Comparison of ENCODE assay signal across 24 cellular contexts in the genomic region with DNA sequence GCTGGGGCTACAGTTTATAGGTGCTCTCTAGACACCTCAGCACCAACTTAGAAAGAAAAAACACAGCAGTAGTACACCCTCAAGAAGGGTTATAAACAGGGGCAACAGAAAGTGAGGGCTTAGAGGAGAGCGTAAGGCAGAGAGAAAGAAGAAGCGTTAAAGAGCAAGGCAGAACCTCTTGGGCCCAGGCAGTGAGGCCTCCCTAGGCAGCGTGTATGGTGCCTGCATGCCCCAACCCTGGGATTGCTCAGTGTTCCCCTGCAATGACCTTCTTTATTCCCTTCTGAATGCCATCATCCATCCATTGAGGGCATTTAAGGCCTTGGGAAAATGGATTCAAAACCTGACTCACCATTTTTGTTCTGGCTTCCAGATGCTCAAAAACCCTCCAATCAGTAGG.
A peak's percentile ranks its signal among the peaks of the same experiment; 100 is the strongest.
DNase-seq lines count a peak whose midpoint lies in the region; ATAC-seq and TF ChIP-seq lines count a peak whose summit lies in the region.
"Had no signal": no experiment of that assay in that cellular context is flagged by ENCODE, and none has a peak within 500 bp of the region (broad histone marks: within the 10 kb centered on the region; RNA-seq: fewer than 3 reads in every experiment).

No MANE protein-coding gene starts in this region.

- H3K27me3 ChIP-seq in thymus (ENCODE audit: control insufficient read depth, insufficient read depth) (no peaks in the 10 kb centered on the region), H9 (ENCODE audit: insufficient read depth, low read length) (no peaks in the 10 kb centered on the region), brain microvascular endothelial cell (replicated peaks) (no peaks in the 10 kb centered on the region)
- H3K27me3 ChIP-seq: left lung, tibial nerve had no signal

- no peaks in the 10 kb centered on the region for H3K23me2 ChIP-seq in H9 (ENCODE audit: insufficient read length, low read depth, low read length, poor library complexity, severe bottlenecking)

- no peak overlapping the region for H3K23ac ChIP-seq in H9 (ENCODE audit: insufficient read length, low read depth, low read length)

- H3K27ac ChIP-seq in thymus (ENCODE audit: low read depth) (peak overlapping the region; percentile 67), H9 (ENCODE audit: insufficient read length, low read depth, low read length) (no peak overlapping the region), brain microvascular endothelial cell (no peak overlapping the region)
- H3K27ac ChIP-seq: GM23248, left lung, SK-N-MC, tibial nerve, VCaP had no signal

- H2AK5ac ChIP-seq in H9 (ENCODE audit: insufficient read length, low read length) = no peak overlapping the region

- no peak overlapping the region for H2BK12ac ChIP-seq in H9 (ENCODE audit: insufficient read length, low read depth, low read length)

- no peak overlapping the region for H2AFZ ChIP-seq in H9 (ENCODE audit: low read length)
- H2AFZ ChIP-seq: GM23248 had no signal

- no peaks in the 10 kb centered on the region for H3K79me2 ChIP-seq in H9 (ENCODE audit: insufficient read depth, low read length)

- no peaks in the 10 kb centered on the region for H3K79me1 ChIP-seq in H9 (ENCODE audit: insufficient read depth, low read depth, low read length, poor library complexity, severe bottlenecking)

- no peaks in the 10 kb centered on the region for H4K20me1 ChIP-seq in H9 (ENCODE audit: control insufficient read depth, insufficient read depth, insufficient read length)

- peak overlapping the region; percentile 11 for H3K4me3 ChIP-seq in thymus (ENCODE audit: low read length)
- no peak overlapping the region for H3K4me3 ChIP-seq in brain microvascular endothelial cell (ENCODE audit: low read depth, low read length)
- H3K4me3 ChIP-seq: GM12878, GM23248, left lung, SK-N-MC, tibial nerve had no signal

- no peaks in the 10 kb centered on the region for H3K36me3 ChIP-seq in thymus (ENCODE audit: control insufficient read depth, insufficient read depth)
- H3K36me3 ChIP-seq in brain microvascular endothelial cell (replicated peaks) = no peaks in the 10 kb centered on the region
- H3K36me3 ChIP-seq: left lung, tibial nerve had no signal

- peaks cover 29% of the 10 kb centered on the region for H3K36me3 Mint-ChIP-seq in T-helper 2 cell treated with Interferon-gamma antibody and Interleukin-4, amounts not matched to agents 5 μg/mL and 100 μg/mL, for 36 hours (ENCODE audit: low read depth)
- H3K36me3 Mint-ChIP-seq in stimulated activated naive CD8-positive, alpha-beta T cell treated with anti-CD3 and anti-CD28 coated beads, Interleukin-15, Interleukin-2, amounts not matched to agents 100 ng/mL and 50 ng/mL, for 24 hours (ENCODE audit: low read depth) = peaks cover 23% of the 10 kb centered on the region
- peaks cover 21% of the 10 kb centered on the region for H3K36me3 Mint-ChIP-seq in activated naive CD8-positive, alpha-beta T cell treated with anti-CD3 and anti-CD28 coated beads, Interleukin-2, amount 50 U/mL, for 24 hours (ENCODE audit: low read depth)
- peaks cover 0 to 4% (median 0%) of the 10 kb centered on the region in 3 experiments; a peak in 2 of 7 replicates for H3K36me3 Mint-ChIP-seq in H9 (ENCODE audit: insufficient read depth in 1 of 3, low read depth in 3 of 3)
- H3K36me3 Mint-ChIP-seq: CD14-positive monocyte had no signal

- H3K4me2 ChIP-seq in H9 (ENCODE audit: insufficient read depth, insufficient read length, low read length) = no peak overlapping the region

- no peak for ATAC-seq in stimulated activated naive CD8-positive, alpha-beta T cell treated with anti-CD3 and anti-CD28 coated beads, Interleukin-15, Interleukin-2, amounts not matched to agents 100 U/mL and 50 U/mL, for 24 hours
- ATAC-seq in activated naive CD8-positive, alpha-beta T cell treated with anti-CD3 and anti-CD28 coated beads, Interleukin-2, amount 50 U/mL, for 24 hours = no peak
- ATAC-seq: GM12878, left lung had no signal

- no peak overlapping the region for H3K9ac ChIP-seq in H9 (ENCODE audit: extremely low read depth, insufficient read length, low read length)
- H3K9ac ChIP-seq: GM23248 had no signal

- WGBS in thymus = 94% methylated on average over 3 of the region's 3 CpGs
- WGBS in H9 (ENCODE audit: extremely low coverage, insufficient read length, low lambda C conversion rate) = no CpG with 5 or more reads among the region's 3 CpGs

- H3K56ac ChIP-seq in H9 (ENCODE audit: insufficient read length, low read depth, low read length) = no peak overlapping the region

- H3K4me1 ChIP-seq in thymus (ENCODE audit: control insufficient read depth, insufficient read depth, low read length) = no peaks in the 10 kb centered on the region
- H3K4me1 ChIP-seq in H9 (ENCODE audit: insufficient read depth, low read length) = no peaks in the 10 kb centered on the region
- H3K4me1 ChIP-seq: left lung, tibial nerve had no signal

- no peak overlapping the region for H3K18ac ChIP-seq in H9 (ENCODE audit: insufficient read length, low read depth, low read length)

- DNase-seq in T-helper 2 cell treated with Interferon-gamma antibody and Interleukin-4, amounts not matched to agents 5 μg/mL and 100 μg/mL, for 36 hours (ENCODE audit: low spot score) = no peak
- no peak for DNase-seq in T-helper 2 cell
- DNase-seq in stimulated activated naive CD8-positive, alpha-beta T cell treated with anti-CD3 and anti-CD28 coated beads, Interleukin-15, Interleukin-2, amounts not matched to agents 100 U/mL and 50 U/mL, for 24 hours = no peak
- DNase-seq in activated naive CD8-positive, alpha-beta T cell treated with anti-CD3 and anti-CD28 coated beads, Interleukin-2, amount 50 U/mL, for 24 hours = no peak
- DNase-seq in H9 = no peak
- no peak for DNase-seq in brain microvascular endothelial cell
- DNase-seq: 8988T, amniotic stem cell, EL, GM23248, HFFc6, Kasumi-1, left lung, mesendoderm, NCI-H146, NCI-H510A, occipital lobe had no signal

- H4K8ac ChIP-seq in H9 (replicated peaks; ENCODE audit: insufficient read length, low read depth, low read length) = no peak overlapping the region

- H2BK15ac ChIP-seq in H9 (ENCODE audit: low read depth, low read length) = no peak overlapping the region

- no peak overlapping the region for H2BK20ac ChIP-seq in H9 (ENCODE audit: low read depth, low read length, poor library complexity, severe bottlenecking)

- no peak overlapping the region for H2BK5ac ChIP-seq in H9 (ENCODE audit: insufficient read length, low read length)

- no peaks in the 10 kb centered on the region for H3K27me3 Mint-ChIP-seq in T-helper 2 cell treated with Interferon-gamma antibody and Interleukin-4, amounts not matched to agents 5 μg/mL and 100 μg/mL, for 36 hours (ENCODE audit: low read depth)
- no peaks in the 10 kb centered on the region for H3K27me3 Mint-ChIP-seq in stimulated activated naive CD8-positive, alpha-beta T cell treated with anti-CD3 and anti-CD28 coated beads, Interleukin-15, Interleukin-2, amounts not matched to agents 100 ng/mL and 50 ng/mL, for 24 hours
- no peaks in the 10 kb centered on the region for H3K27me3 Mint-ChIP-seq in activated naive CD8-positive, alpha-beta T cell treated with anti-CD3 and anti-CD28 coated beads, Interleukin-2, amount 50 U/mL, for 24 hours
- H3K27me3 Mint-ChIP-seq in H9 (ENCODE audit: low read depth) = no peaks in the 10 kb centered on the region

- H3K4ac ChIP-seq in H9 (ENCODE audit: low read depth, low read length) = no peak overlapping the region

- no peak overlapping the region for H4K5ac ChIP-seq in H9 (ENCODE audit: insufficient read length, low read depth, low read length)

- H3K4me1 Mint-ChIP-seq in T-helper 2 cell treated with Interferon-gamma antibody and Interleukin-4, amounts not matched to agents 5 μg/mL and 100 μg/mL, for 36 hours (ENCODE audit: low read depth) = peaks cover 38% of the 10 kb centered on the region
- peaks cover 66% of the 10 kb centered on the region for H3K4me1 Mint-ChIP-seq in stimulated activated naive CD8-positive, alpha-beta T cell treated with anti-CD3 and anti-CD28 coated beads, Interleukin-15, Interleukin-2, amounts not matched to agents 100 ng/mL and 50 ng/mL, for 24 hours (ENCODE audit: low read depth)
- H3K4me1 Mint-ChIP-seq in activated naive CD8-positive, alpha-beta T cell treated with anti-CD3 and anti-CD28 coated beads, Interleukin-2, amount 50 U/mL, for 24 hours = peaks cover 53% of the 10 kb centered on the region
- no peaks in the 10 kb centered on the region; a peak in 1 of 4 replicates for H3K4me1 Mint-ChIP-seq in H9

- H3T11ph ChIP-seq in H9 (ENCODE audit: low read length) = no peak overlapping the region

- H3K9me3 ChIP-seq in thymus (ENCODE audit: control insufficient read depth) = no peaks in the 10 kb centered on the region
- no peaks in the 10 kb centered on the region for H3K9me3 ChIP-seq in H9 (ENCODE audit: control insufficient read depth, low read depth, low read length)
- H3K9me3 ChIP-seq: left lung had no signal

- no peak overlapping the region for H4K91ac ChIP-seq in H9 (ENCODE audit: insufficient read length, low read depth, low read length)

- H2BK120ac ChIP-seq in H9 (ENCODE audit: low read depth, low read length, poor library complexity, severe bottlenecking) = no peak overlapping the region

- in situ Hi-C loops in brain microvascular endothelial cell (cut with HindIII; ENCODE audit: low pct_ligation_motif_present, low sequenced_read_pairs) = no loop called here

- H3K4me3 Mint-ChIP-seq in T-helper 2 cell treated with Interferon-gamma antibody and Interleukin-4, amounts not matched to agents 5 μg/mL and 100 μg/mL, for 36 hours = peak overlapping the region; percentile 90
- H3K4me3 Mint-ChIP-seq in stimulated activated naive CD8-positive, alpha-beta T cell treated with anti-CD3 and anti-CD28 coated beads, Interleukin-15, Interleukin-2, amounts not matched to agents 100 ng/mL and 50 ng/mL, for 24 hours = peak overlapping the region; percentile 83
- peak overlapping the region; percentile 80 for H3K4me3 Mint-ChIP-seq in activated naive CD8-positive, alpha-beta T cell treated with anti-CD3 and anti-CD28 coated beads, Interleukin-2, amount 50 U/mL, for 24 hours
- no peak overlapping the region for H3K4me3 Mint-ChIP-seq in H9
- H3K4me3 Mint-ChIP-seq: CD14-positive monocyte, HFFc6 had no signal

- H3K14ac ChIP-seq in H9 (ENCODE audit: insufficient read depth, low read length) = no peak overlapping the region

- peak overlapping the region; percentile 95 for H3K27ac Mint-ChIP-seq in T-helper 2 cell treated with Interferon-gamma antibody and Interleukin-4, amounts not matched to agents 5 μg/mL and 100 μg/mL, for 36 hours
- H3K27ac Mint-ChIP-seq in stimulated activated naive CD8-positive, alpha-beta T cell treated with anti-CD3 and anti-CD28 coated beads, Interleukin-15, Interleukin-2, amounts not matched to agents 100 ng/mL and 50 ng/mL, for 24 hours = peak overlapping the region; percentile 87
- peak overlapping the region; percentile 90 for H3K27ac Mint-ChIP-seq in activated naive CD8-positive, alpha-beta T cell treated with anti-CD3 and anti-CD28 coated beads, Interleukin-2, amount 50 U/mL, for 24 hours
- no peak overlapping the region for H3K27ac Mint-ChIP-seq in H9
- H3K27ac Mint-ChIP-seq: CD14-positive monocyte, HFFc6 had no signal

- peaks cover 13% of the 10 kb centered on the region for H3K9me3 Mint-ChIP-seq in T-helper 2 cell treated with Interferon-gamma antibody and Interleukin-4, amounts not matched to agents 5 μg/mL and 100 μg/mL, for 36 hours
- peaks cover 3% of the 10 kb centered on the region for H3K9me3 Mint-ChIP-seq in stimulated activated naive CD8-positive, alpha-beta T cell treated with anti-CD3 and anti-CD28 coated beads, Interleukin-15, Interleukin-2, amounts not matched to agents 100 ng/mL and 50 ng/mL, for 24 hours
- H3K9me3 Mint-ChIP-seq in activated naive CD8-positive, alpha-beta T cell treated with anti-CD3 and anti-CD28 coated beads, Interleukin-2, amount 50 U/mL, for 24 hours = peaks cover 12% of the 10 kb centered on the region
- H3K9me3 Mint-ChIP-seq in H9 = peaks cover 0 to 5% of the 10 kb centered on the region in 2 experiments; a peak in 3 of 5 replicates
- H3K9me3 Mint-ChIP-seq: HFFc6 had no signal

- TF ChIP-seq CTCF in H9 (conservative IDR thresholded peaks at IDR 0.05) (no peak), brain microvascular endothelial cell (IDR thresholded peaks at IDR 0.05; ENCODE audit: low read depth, low read length, missing control alignments) (no peak)

Comparison
In these comparisons a context has a peak if more than half of its experiments do, and no peak if none do; other contexts are left out.
1. H3K27ac Mint-ChIP-seq: peak in T-helper 2 cell treated with Interferon-gamma antibody and Interleukin-4, amounts not matched to agents 5 μg/mL and 100 μg/mL, for 36 hours (single experiment), stimulated activated naive CD8-positive, alpha-beta T cell treated with anti-CD3 and anti-CD28 coated beads, Interleukin-15, Interleukin-2, amounts not matched to agents 100 ng/mL and 50 ng/mL, for 24 hours (single experiment) and activated naive CD8-positive, alpha-beta T cell treated with anti-CD3 and anti-CD28 coated beads, Interleukin-2, amount 50 U/mL, for 24 hours (single experiment); none in H9 (0 of 3).
2. H3K4me3 Mint-ChIP-seq: peak in T-helper 2 cell treated with Interferon-gamma antibody and Interleukin-4, amounts not matched to agents 5 μg/mL and 100 μg/mL, for 36 hours (single experiment), stimulated activated naive CD8-positive, alpha-beta T cell treated with anti-CD3 and anti-CD28 coated beads, Interleukin-15, Interleukin-2, amounts not matched to agents 100 ng/mL and 50 ng/mL, for 24 hours (single experiment) and activated naive CD8-positive, alpha-beta T cell treated with anti-CD3 and anti-CD28 coated beads, Interleukin-2, amount 50 U/mL, for 24 hours (single experiment); none in H9 (0 of 2).